Comparison of ENCODE assay signal across 8 cellular contexts in genomic region chr7:5629941-5630340, GRCh38. TPM values are rescaled to one million over a fixed set of nuclear protein-coding genes. Genes with fewer than 3 reads are reported as not detected.
DNase-seq lines count a peak whose midpoint lies in the region; ATAC-seq and TF ChIP-seq lines count a peak whose summit lies in the region.

No MANE protein-coding gene starts in this region.

- TF ChIP-seq EP300 in sigmoid colon (IDR thresholded peaks at IDR 0.05) = no peak

- H3K27me3 ChIP-seq in sigmoid colon = no peaks in the 10 kb centered on the region

- TF ChIP-seq CTCF in sigmoid colon (IDR thresholded peaks at IDR 0.05) = no peak
- TF ChIP-seq CTCF in lower leg skin (IDR thresholded peaks at IDR 0.05) = no peak

- TF ChIP-seq POLR2A in sigmoid colon (IDR thresholded peaks at IDR 0.05) (no peak), lower leg skin (IDR thresholded peaks at IDR 0.05) (no peak)

- H3K27ac ChIP-seq in sigmoid colon = peak overlapping the region; percentile 3 to 59 (median 41)

- H3K4me1 ChIP-seq in sigmoid colon = peaks cover 0 to 68% (median 59%) of the 10 kb centered on the region in 4 donors

- peaks cover 0 to 8% (median 3%) of the 10 kb centered on the region in 4 donors for H3K36me3 ChIP-seq in sigmoid colon

- H3K4me3 ChIP-seq in sigmoid colon (no peak overlapping the region), lower leg skin (ENCODE audit: low read depth, poor library complexity, severe bottlenecking) (no peak overlapping the region)

- no peak for ATAC-seq in sciatic nerve
- ATAC-seq in GM18519 (IDR thresholded peaks at IDR 0.05; ENCODE audit: low FRiP score, unreplicated experiment) = no peak

- DNase-seq in ELF-1 (ENCODE audit: low read depth, low spot score) (peak; percentile 49), T-helper 22 cell (ENCODE audit: low read depth) (peak; percentile 21), sigmoid colon (no peak), sciatic nerve (ENCODE audit: low spot score) (no peak), lower leg skin (ENCODE audit: low spot score in 2 of 2) (no peak), DMS153 treated with DMSO at 0.1 percent for 48 hours (lab: John Stamatoyannopoulos, UW; ENCODE audit: unreplicated experiment) (no peak)
- peak; percentile 12 for DNase-seq in central memory CD4-positive, alpha-beta T cell

- no peaks in the 10 kb centered on the region for H3K9me3 ChIP-seq in sigmoid colon

- 53 to 73% methylated on average over 4 of the region's 4 CpGs for WGBS in sigmoid colon, 2 donors
- 46 to 57% methylated on average over 4 of the region's 4 CpGs for WGBS in lower leg skin, 2 donors

- intact Hi-C loops in sigmoid colon (cut with DNase I) (no loop called here), sciatic nerve (cut with DNase I) (no loop called here), lower leg skin (cut with DNase I; ENCODE audit: low total_unique reads) (no loop called here)

RNA-seq across cellular contexts. Expression of gene FSCN1, which starts 37.3 kb away (rescaled TPM):
- total RNA-seq in sigmoid colon (10 to 100 TPM; 20.1 to 27.8 (median 25.1) TPM), sciatic nerve (118 TPM), lower leg skin (100 to 1,000 TPM in 3 of 4 donors, 10 to 100 TPM in 1; 88.7 to 114 (median 106) TPM)
- 10 to 100 TPM in 2 of 3 donors, 1 to 10 TPM in 1; 8.3 to 20.4 (median 13.2) TPM for polyA plus RNA-seq in sigmoid colon

Comparison
In these comparisons a context has a peak if more than half of its experiments do, and no peak if none do; other contexts are left out.
1. DNase-seq: peak in ELF-1 (single experiment), T-helper 22 cell (single experiment) and central memory CD4-positive, alpha-beta T cell (single experiment); none in sigmoid colon (single experiment), sciatic nerve (single experiment), lower leg skin (0 of 2) and DMS153 treated with DMSO at 0.1 percent for 48 hours (single experiment).